Comparison of ENCODE assay signal across 9 cellular contexts in the genomic region with DNA sequence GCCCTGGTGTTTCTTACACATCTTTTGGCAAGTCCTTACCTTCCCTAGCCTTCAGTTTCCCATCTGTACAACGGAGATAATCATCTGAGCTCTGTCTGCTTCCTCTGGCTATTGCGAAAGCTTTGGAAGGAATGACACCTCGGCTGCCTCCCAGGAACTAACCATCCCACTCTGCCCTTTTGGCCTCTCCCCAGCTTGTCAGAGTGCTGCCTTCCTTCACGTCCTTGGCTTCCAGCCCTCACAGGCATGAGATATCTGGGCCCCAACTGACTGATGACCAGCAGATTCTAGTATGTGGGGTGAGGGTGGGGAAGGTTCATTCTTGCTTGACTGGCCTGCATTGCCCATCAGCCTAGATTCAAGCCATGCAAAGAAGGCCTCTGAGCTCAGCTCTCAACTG.
DNase-seq lines count a peak whose midpoint lies in the region; ATAC-seq and TF ChIP-seq lines count a peak whose summit lies in the region.
"Had no signal": no experiment of that assay in that cellular context is flagged by ENCODE, and none has a peak within 500 bp of the region (broad histone marks: within the 10 kb centered on the region; RNA-seq: fewer than 3 reads in every experiment).

No MANE protein-coding gene starts in this region.

- no peak for TF ChIP-seq EP300 in Ishikawa (IDR thresholded peaks at IDR 0.05; ENCODE audit: borderline replicate concordance)

- H3K9me3 ChIP-seq in lower lobe of right lung: no peaks in the 10 kb centered on the region
- H3K9me3 ChIP-seq in upper lobe of right lung: no peaks in the 10 kb centered on the region

- peak; percentile 83 to 92 for DNase-seq in cardiac fibroblast (ENCODE audit: low read depth in 2 of 2)
- no peak for DNase-seq in lower lobe of right lung
- no peak for DNase-seq in upper lobe of right lung
- no peak for DNase-seq in NCI-H128 (lab: John Stamatoyannopoulos, UW; ENCODE audit: unreplicated experiment)
- no peak for DNase-seq in NCI-H1930 (lab: John Stamatoyannopoulos, UW)
- DNase-seq: foreskin melanocyte, NCI-H1694 treated with DMSO at 0.1 percent for 48 hours had no signal

- H3K27ac ChIP-seq in lower lobe of right lung: no peak overlapping the region
- no peak overlapping the region for H3K27ac ChIP-seq in upper lobe of right lung

- intact Hi-C loops in lower lobe of right lung (cut with DNase I): no loop called here
- intact Hi-C loops in upper lobe of right lung (cut with DNase I): no loop called here

- no peak for TF ChIP-seq CTCF in cardiac fibroblast (IDR thresholded peaks at IDR 0.05; ENCODE audit: low read depth, low read length)
- no peak for TF ChIP-seq CTCF in lower lobe of right lung (IDR thresholded peaks at IDR 0.05)
- TF ChIP-seq CTCF in upper lobe of right lung (IDR thresholded peaks at IDR 0.05): no peak

- peak; percentile 27 to 57 for ATAC-seq in lower lobe of right lung
- peak; percentile 52 for ATAC-seq in upper lobe of right lung
- no peak for ATAC-seq in GM19023 (IDR thresholded peaks at IDR 0.05; ENCODE audit: unreplicated experiment)

- no peaks in the 10 kb centered on the region for H3K27me3 ChIP-seq in lower lobe of right lung (ENCODE audit: low read depth)
- H3K27me3 ChIP-seq in upper lobe of right lung: no peaks in the 10 kb centered on the region

- TF ChIP-seq RAD21 in Ishikawa (IDR thresholded peaks at IDR 0.05; ENCODE audit: low read depth): no peak

- no peak overlapping the region for H3K4me3 ChIP-seq in cardiac fibroblast (replicated peaks in 1 of 2; ENCODE audit: low read depth in 2 of 2, low read length in 2 of 2)
- no peak overlapping the region for H3K4me3 ChIP-seq in lower lobe of right lung
- no peak overlapping the region for H3K4me3 ChIP-seq in upper lobe of right lung

- peaks cover 30% of the 10 kb centered on the region for H3K4me1 ChIP-seq in lower lobe of right lung
- peaks cover 8% of the 10 kb centered on the region for H3K4me1 ChIP-seq in upper lobe of right lung

- no peaks in the 10 kb centered on the region for H3K36me3 ChIP-seq in lower lobe of right lung
- no peaks in the 10 kb centered on the region for H3K36me3 ChIP-seq in upper lobe of right lung

TF ChIP-seq in Ishikawa, 13 proteins besides CTCF, POLR2A, EP300 and RAD21:
- TF ChIP-seq NFIC (IDR thresholded peaks at IDR 0.05) (no peak), CEBPB (IDR thresholded peaks at IDR 0.05) (peak; percentile 82), EGR1 (IDR thresholded peaks at IDR 0.05) (no peak)
- TF ChIP-seq, protein P1, sequence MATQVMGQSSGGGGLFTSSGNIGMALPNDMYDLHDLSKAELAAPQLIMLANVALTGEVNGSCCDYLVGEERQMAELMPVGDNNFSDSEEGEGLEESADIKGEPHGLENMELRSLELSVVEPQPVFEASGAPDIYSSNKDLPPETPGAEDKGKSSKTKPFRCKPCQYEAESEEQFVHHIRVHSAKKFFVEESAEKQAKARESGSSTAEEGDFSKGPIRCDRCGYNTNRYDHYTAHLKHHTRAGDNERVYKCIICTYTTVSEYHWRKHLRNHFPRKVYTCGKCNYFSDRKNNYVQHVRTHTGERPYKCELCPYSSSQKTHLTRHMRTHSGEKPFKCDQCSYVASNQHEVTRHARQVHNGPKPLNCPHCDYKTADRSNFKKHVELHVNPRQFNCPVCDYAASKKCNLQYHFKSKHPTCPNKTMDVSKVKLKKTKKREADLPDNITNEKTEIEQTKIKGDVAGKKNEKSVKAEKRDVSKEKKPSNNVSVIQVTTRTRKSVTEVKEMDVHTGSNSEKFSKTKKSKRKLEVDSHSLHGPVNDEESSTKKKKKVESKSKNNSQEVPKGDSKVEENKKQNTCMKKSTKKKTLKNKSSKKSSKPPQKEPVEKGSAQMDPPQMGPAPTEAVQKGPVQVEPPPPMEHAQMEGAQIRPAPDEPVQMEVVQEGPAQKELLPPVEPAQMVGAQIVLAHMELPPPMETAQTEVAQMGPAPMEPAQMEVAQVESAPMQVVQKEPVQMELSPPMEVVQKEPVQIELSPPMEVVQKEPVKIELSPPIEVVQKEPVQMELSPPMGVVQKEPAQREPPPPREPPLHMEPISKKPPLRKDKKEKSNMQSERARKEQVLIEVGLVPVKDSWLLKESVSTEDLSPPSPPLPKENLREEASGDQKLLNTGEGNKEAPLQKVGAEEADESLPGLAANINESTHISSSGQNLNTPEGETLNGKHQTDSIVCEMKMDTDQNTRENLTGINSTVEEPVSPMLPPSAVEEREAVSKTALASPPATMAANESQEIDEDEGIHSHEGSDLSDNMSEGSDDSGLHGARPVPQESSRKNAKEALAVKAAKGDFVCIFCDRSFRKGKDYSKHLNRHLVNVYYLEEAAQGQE (IDR thresholded peaks at IDR 0.05; ENCODE audit: low read depth): no peak
- TF ChIP-seq, protein P2, sequence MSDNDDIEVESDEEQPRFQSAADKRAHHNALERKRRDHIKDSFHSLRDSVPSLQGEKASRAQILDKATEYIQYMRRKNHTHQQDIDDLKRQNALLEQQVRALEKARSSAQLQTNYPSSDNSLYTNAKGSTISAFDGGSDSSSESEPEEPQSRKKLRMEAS (IDR thresholded peaks at IDR 0.05): no peak

Comparison
In these comparisons a context has a peak if more than half of its experiments do, and no peak if none do; other contexts are left out.
1. DNase-seq: peak in cardiac fibroblast (2 of 2); none in lower lobe of right lung (single experiment), upper lobe of right lung (single experiment), NCI-H128 (single experiment) and NCI-H1930 (0 of 2).